8 cellular contexts compared by ENCODE assay signal in the genomic region with DNA sequence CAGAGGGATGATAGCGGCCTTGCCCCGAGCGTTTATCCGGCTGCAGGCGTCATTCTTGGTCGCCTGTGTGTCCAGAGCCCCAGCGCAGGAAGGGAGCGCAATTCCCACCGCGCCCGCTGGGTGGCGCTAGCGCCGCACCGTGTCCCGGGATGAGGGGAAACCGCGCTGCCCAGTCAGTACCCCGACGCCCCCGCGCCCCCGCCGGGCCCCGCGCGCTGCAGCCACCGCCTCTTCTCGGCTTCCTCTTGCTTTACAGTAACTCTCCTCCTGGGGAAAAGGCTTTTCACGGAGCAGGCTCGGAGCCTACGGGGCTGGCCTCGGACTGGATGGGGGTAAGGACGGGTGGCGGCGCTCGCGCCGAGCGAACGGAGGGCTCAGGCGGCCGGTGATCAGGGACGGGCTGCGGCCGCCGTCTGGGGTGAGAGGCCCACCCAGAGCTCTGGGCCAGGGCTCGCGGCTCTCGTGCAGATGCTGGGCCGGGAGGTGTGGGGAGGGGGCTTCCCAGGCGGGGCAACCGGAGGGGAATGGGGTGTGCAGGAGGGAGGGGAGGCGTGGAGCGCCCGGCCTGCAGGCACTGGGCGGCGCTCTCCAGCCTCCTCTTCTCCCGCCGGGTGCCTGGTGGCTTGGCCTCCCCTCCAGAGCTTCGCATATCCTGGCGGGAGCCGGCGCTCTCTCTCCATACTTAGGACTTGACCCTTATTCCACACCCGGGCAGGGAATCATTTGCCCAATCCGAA. TPM values are rescaled to one million over a fixed set of nuclear protein-coding genes. Genes with fewer than 3 reads are reported as not detected.
DNase-seq lines count a peak whose midpoint lies in the region; ATAC-seq, FAIRE-seq and TF ChIP-seq lines count a peak whose summit lies in the region.

No MANE protein-coding gene starts in this region.

- TF ChIP-seq CTCF in DOHH2 (IDR thresholded peaks at IDR 0.05; ENCODE audit: low read depth, low read length, poor library complexity, severe bottlenecking): peak; percentile 93

- WGBS in neuronal stem cell (ENCODE audit: extremely low coverage in 2 of 2, insufficient read length in 2 of 2, insufficient replicate concordance in 1 of 2), 2 donors: no CpG with 5 or more reads among the region's 66 CpGs

- peaks cover 43% of the 10 kb centered on the region for H3K4me1 ChIP-seq in DOHH2 (ENCODE audit: control insufficient read depth, low read length)
- peaks cover 2 to 3% of the 10 kb centered on the region in 2 donors for H3K4me1 ChIP-seq in neuronal stem cell (ENCODE audit: control insufficient read depth in 2 of 2, insufficient read depth in 1 of 2, low read depth in 1 of 2, low read length in 2 of 2)

- H3K79me2 ChIP-seq in DOHH2 (ENCODE audit: control insufficient read depth, low read length): peaks cover 37% of the 10 kb centered on the region

- no peaks in the 10 kb centered on the region for H3K9me3 ChIP-seq in DOHH2 (ENCODE audit: control insufficient read depth, insufficient read depth, low read length)
- peaks cover 0 to 3% of the 10 kb centered on the region in 2 donors for H3K9me3 ChIP-seq in neuronal stem cell (replicated peaks in 1 of 2; ENCODE audit: control insufficient read depth in 2 of 2, insufficient read depth in 1 of 2, low read depth in 1 of 2, low read length in 2 of 2)

- peak overlapping the region; percentile 92 for H3K4me3 ChIP-seq in DOHH2 (ENCODE audit: low read length)
- peak overlapping the region; percentile 61 to 92 for H3K4me3 ChIP-seq in neuronal stem cell (ENCODE audit: low read length in 2 of 2)

- ATAC-seq in GM21737 (IDR thresholded peaks at IDR 0.05; ENCODE audit: unreplicated experiment): peak; percentile 73

- peak overlapping the region; percentile 65 for H2BK15ac ChIP-seq in neuronal stem cell (ENCODE audit: low read length)

- peak overlapping the region; percentile 98 for H3K4me2 ChIP-seq in DOHH2 (ENCODE audit: low read length)
- peak overlapping the region; percentile 100 for H3K4me2 ChIP-seq in neuronal stem cell (ENCODE audit: insufficient read depth, low read length, poor library complexity, severe bottlenecking)

- H3K79me1 ChIP-seq in neuronal stem cell (ENCODE audit: low read depth, low read length): no peaks in the 10 kb centered on the region

- H3K18ac ChIP-seq in neuronal stem cell (ENCODE audit: low read length): peak overlapping the region; percentile 99

- H3K9ac ChIP-seq in neuronal stem cell (ENCODE audit: low read depth, low read length, poor library complexity): peak overlapping the region; percentile 91

- no peaks in the 10 kb centered on the region for H4K20me1 ChIP-seq in DOHH2 (ENCODE audit: control insufficient read depth, insufficient read depth, low read depth, low read length)

- H3K4ac ChIP-seq in neuronal stem cell (ENCODE audit: low read length): no peak overlapping the region

- peak overlapping the region; percentile 89 for H2BK120ac ChIP-seq in neuronal stem cell (ENCODE audit: low read depth, low read length)

- H3K14ac ChIP-seq in neuronal stem cell (ENCODE audit: low read length): peak overlapping the region; percentile 72

- H2AFZ ChIP-seq in neuronal stem cell (ENCODE audit: low read length): peak overlapping the region; percentile 99

- H2AK5ac ChIP-seq in neuronal stem cell (ENCODE audit: low read depth, low read length): no peak overlapping the region

- DNase-seq in KBM-7: peak; percentile 94
- DNase-seq in activated naive CD4-positive, alpha-beta T cell (lab: John Stamatoyannopoulos, UW): peak; percentile 72 to 84 (median 83)
- peak; percentile 77 to 89 for DNase-seq in frontal cortex (ENCODE audit: low spot score in 2 of 2)
- peak; percentile 93 for DNase-seq in neuronal stem cell (ENCODE audit: low spot score)
- peak in 47 of 49 donors; percentile 22 to 92 (median 78) for DNase-seq in substantia nigra (lab: John Stamatoyannopoulos, UW)

- H2BK5ac ChIP-seq in neuronal stem cell (ENCODE audit: low read length): peak overlapping the region; percentile 72

- FAIRE-seq in frontal cortex (lab: Jason Lieb, UNC): no peak

- H2BK12ac ChIP-seq in neuronal stem cell (ENCODE audit: low read length): peak overlapping the region; percentile 63

- H3K36me3 ChIP-seq in DOHH2 (ENCODE audit: control insufficient read depth, low read length) (peaks cover 37% of the 10 kb centered on the region), neuronal stem cell (replicated peaks in 1 of 2; ENCODE audit: control insufficient read depth in 2 of 2, insufficient read depth in 2 of 2, low read length in 2 of 2) (peaks cover 0 to 8% of the 10 kb centered on the region in 2 donors)

- H3K27me3 ChIP-seq in DOHH2 (ENCODE audit: control insufficient read depth, low read length): no peaks in the 10 kb centered on the region
- no peaks in the 10 kb centered on the region for H3K27me3 ChIP-seq in neuronal stem cell (ENCODE audit: control insufficient read depth in 3 of 3, insufficient read depth in 3 of 3, low read depth in 1 of 3, low read length in 3 of 3)

- peak overlapping the region; percentile 70 for H3K23ac ChIP-seq in neuronal stem cell (ENCODE audit: low read depth, low read length, poor library complexity)

- peak; percentile 7 for TF ChIP-seq POLR2A in Raji (IDR thresholded peaks at IDR 0.05; ENCODE audit: insufficient read depth, low read depth, low read length)

- H3K9me2 ChIP-seq in DOHH2 (replicated peaks; ENCODE audit: control insufficient read depth, low read length): no peaks in the 10 kb centered on the region

- H4K91ac ChIP-seq in neuronal stem cell (ENCODE audit: low read depth, low read length, poor library complexity): no peak overlapping the region

- in situ Hi-C loops in KBM-7 (cut with MboI; ENCODE audit: low pct_unique_long_range_greater_than_20kb, low sequenced_read_pairs): loop anchor here (25.0 kb wide), 2 partner anchors 220 to 470 kb away; no protein-coding TSS in a partner anchor

- peak overlapping the region; percentile 81 for H3K27ac ChIP-seq in DOHH2 (ENCODE audit: low read depth, low read length)
- H3K27ac ChIP-seq in neuronal stem cell (replicated peaks; ENCODE audit: low read length): peak overlapping the region; percentile 93
- H3K27ac ChIP-seq in substantia nigra (ENCODE audit: low read depth, low read length, poor library complexity, severe bottlenecking): peak overlapping the region; percentile 71

- H3F3A ChIP-seq in DOHH2 (ENCODE audit: control insufficient read depth, insufficient read depth): no peaks in the 10 kb centered on the region; the same call in 1 of the 2 replicates

- no peak overlapping the region for H4K8ac ChIP-seq in neuronal stem cell (ENCODE audit: low read depth, low read length)

RNA-seq across cellular contexts. Expression of a gene that starts 29.8 kb away (rescaled TPM):
- not detected for total RNA-seq in frontal cortex
- polyA plus RNA-seq in neuronal stem cell (2013, experiment 1 of 2): not detected
- polyA plus RNA-seq in neuronal stem cell (2013, experiment 2 of 2): not detected

RNA-seq across cellular contexts. Expression of a gene that starts 46.0 kb away (rescaled TPM):
- total RNA-seq in frontal cortex: not detected
- polyA plus RNA-seq in neuronal stem cell (2013, experiment 1 of 2): not detected
- polyA plus RNA-seq in neuronal stem cell (2013, experiment 2 of 2): not detected

Comparison
In these comparisons a context has a peak if more than half of its experiments do, and no peak if none do; other contexts are left out.
1. Peak in every context shown above with its lines: DNase-seq, ATAC-seq, H3K4me3 ChIP-seq and H3K27ac ChIP-seq.